ENCODE assay signal across 16 cellular contexts in the genomic region with DNA sequence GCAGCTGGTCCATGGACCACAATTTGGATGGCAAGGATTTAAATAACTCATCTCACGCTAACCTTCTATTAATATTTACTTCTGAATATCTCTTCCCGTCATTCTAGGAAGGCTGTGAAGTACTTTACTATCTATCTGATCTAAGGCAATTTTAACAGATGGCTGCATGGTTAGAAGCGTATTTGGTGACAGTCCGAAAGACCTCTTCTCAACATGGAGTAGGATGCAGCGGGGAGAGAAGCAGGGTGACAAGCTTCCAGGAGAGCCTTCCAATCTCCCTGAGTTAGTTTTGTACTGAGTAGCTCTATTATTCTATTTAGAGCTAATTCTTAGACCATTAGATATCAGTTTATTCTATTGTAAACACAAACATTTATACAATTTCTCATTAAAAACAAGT.
"Had no signal": no experiment of that assay in that cellular context is flagged by ENCODE, and none has a peak within 500 bp of the region (broad histone marks: within the 10 kb centered on the region; RNA-seq: fewer than 3 reads in every experiment).

No MANE protein-coding gene starts in this region.

- H3K27ac ChIP-seq: brain microvascular endothelial cell, esophagus muscularis mucosa, heart left ventricle, neural progenitor cell, ovary, skin epidermis, upper lobe of left lung had no signal

- H2AFZ ChIP-seq: neural progenitor cell had no signal

- H3K4me3 Mint-ChIP-seq: activated naive CD4-positive, alpha-beta T cell treated with anti-CD3 and anti-CD28 coated beads, Interleukin-2, amount 50 U/mL, for 24 hours; neural progenitor cell; stimulated activated memory B cell treated with anti-CD40 and anti-IgM and Interleukin-4, amounts not matched to agents 10 μg/mL and 1 μg/mL and 100 μg/mL, for 72 hours had no signal

- H3K4me1 Mint-ChIP-seq: activated naive CD4-positive, alpha-beta T cell treated with anti-CD3 and anti-CD28 coated beads, Interleukin-2, amount 50 U/mL, for 24 hours had no signal

- H3K27ac Mint-ChIP-seq: activated naive CD4-positive, alpha-beta T cell treated with anti-CD3 and anti-CD28 coated beads, Interleukin-2, amount 50 U/mL, for 24 hours; neural progenitor cell; stimulated activated memory B cell treated with anti-CD40 and anti-IgM and Interleukin-4, amounts not matched to agents 10 μg/mL and 1 μg/mL and 100 μg/mL, for 72 hours had no signal

- DNase-seq: activated CD4-positive, alpha-beta T cell treated with anti-CD3 and anti-CD28 coated beads, Interleukin-2, amount 50 U/mL, for 4 hours; activated T-cell treated with anti-CD3 and anti-CD28 coated beads, Interleukin-2, amount 50 U/mL, for 1 hour; amniotic stem cell; brain microvascular endothelial cell; heart left ventricle; kidney; left ventricle myocardium superior; mesendoderm; ovary; upper lobe of left lung had no signal

- H3K36me3 ChIP-seq: brain microvascular endothelial cell, esophagus muscularis mucosa, heart left ventricle, neural progenitor cell, ovary, upper lobe of left lung had no signal

- H3K27me3 ChIP-seq: brain microvascular endothelial cell, esophagus muscularis mucosa, heart left ventricle, neural progenitor cell, ovary, upper lobe of left lung had no signal

- H3K4me3 ChIP-seq: esophagus muscularis mucosa, heart left ventricle, neural progenitor cell, ovary, skin epidermis, upper lobe of left lung had no signal

- H3K27me3 Mint-ChIP-seq: activated naive CD4-positive, alpha-beta T cell treated with anti-CD3 and anti-CD28 coated beads, Interleukin-2, amount 50 U/mL, for 24 hours; stimulated activated memory B cell treated with anti-CD40 and anti-IgM and Interleukin-4, amounts not matched to agents 10 μg/mL and 1 μg/mL and 100 μg/mL, for 72 hours had no signal

- ATAC-seq: activated CD4-positive, CD25-positive, alpha-beta regulatory T cell treated with anti-CD3 and anti-CD28 coated beads, Interleukin-2, amount 50 U/mL, for 24 hours; heart left ventricle; left ventricle myocardium superior; stimulated activated memory B cell treated with anti-CD40 and anti-IgM and Interleukin-4, amounts not matched to agents 10 μg/mL and 1 μg/mL and 100 μg/mL, for 72 hours had no signal

- H3K9me3 ChIP-seq: esophagus muscularis mucosa, heart left ventricle, ovary, upper lobe of left lung had no signal

- H3K36me3 Mint-ChIP-seq: activated naive CD4-positive, alpha-beta T cell treated with anti-CD3 and anti-CD28 coated beads, Interleukin-2, amount 50 U/mL, for 24 hours; neural progenitor cell had no signal

- H3K9me3 Mint-ChIP-seq: activated naive CD4-positive, alpha-beta T cell treated with anti-CD3 and anti-CD28 coated beads, Interleukin-2, amount 50 U/mL, for 24 hours; neural progenitor cell; stimulated activated memory B cell treated with anti-CD40 and anti-IgM and Interleukin-4, amounts not matched to agents 10 μg/mL and 1 μg/mL and 100 μg/mL, for 72 hours had no signal

- H3K4me2 ChIP-seq: neural progenitor cell had no signal
